Comparison of ENCODE assay signal across 12 cellular contexts in the genomic region with DNA sequence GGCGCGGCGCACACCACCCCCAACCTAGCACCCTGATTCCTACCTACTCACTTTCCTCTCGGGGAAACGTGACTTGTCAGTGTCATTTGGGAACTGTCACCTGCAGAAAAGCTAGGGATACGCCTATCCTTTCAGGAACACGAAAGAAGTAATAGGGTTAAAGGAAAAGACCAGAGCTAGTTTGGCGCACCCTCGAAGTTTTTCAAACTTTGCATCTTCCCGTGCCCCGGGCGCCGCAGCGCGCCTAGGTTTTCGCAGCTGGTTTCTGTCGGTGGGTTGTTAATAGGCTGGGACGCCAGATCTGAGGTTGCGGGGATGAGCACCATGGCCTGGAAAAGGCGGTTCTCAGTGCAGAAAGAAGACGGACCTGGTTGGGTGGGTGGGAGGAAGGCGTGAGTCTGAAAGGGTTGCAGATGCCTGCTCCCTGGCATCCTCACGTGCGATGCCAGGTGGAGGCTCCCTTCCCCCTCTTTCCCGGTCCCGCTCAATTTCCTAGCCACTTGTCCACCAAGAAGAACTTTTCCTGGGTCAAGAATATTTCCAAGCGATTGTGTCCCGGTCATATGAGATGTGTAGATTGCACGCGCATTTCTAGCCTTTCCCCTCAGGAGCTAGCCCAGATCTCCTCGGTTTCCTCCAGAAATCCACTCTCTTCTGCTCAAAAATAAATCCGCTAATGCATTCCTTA. TPM values are rescaled to one million over a fixed set of nuclear protein-coding genes. Genes with fewer than 3 reads are reported as not detected.
DNase-seq lines count a peak whose midpoint lies in the region; ATAC-seq and TF ChIP-seq lines count a peak whose summit lies in the region.
"Had no signal": no experiment of that assay in that cellular context is flagged by ENCODE, and none has a peak within 500 bp of the region (broad histone marks: within the 10 kb centered on the region; RNA-seq: fewer than 3 reads in every experiment).

No MANE protein-coding gene starts in this region.

- H3K4me3 ChIP-seq in esophagus squamous epithelium (peak overlapping the region; percentile 27 to 70 (median 53)), muscle layer of duodenum (ENCODE audit: low read depth in 1 of 2, low read length in 2 of 2) (peak overlapping the region; percentile 68 to 69), upper lobe of right lung (peak overlapping the region; percentile 54)
- H3K4me3 ChIP-seq: body of pancreas, GM12878 had no signal

- WGBS in esophagus squamous epithelium, 2 donors = 7 to 9% methylated on average over 12 to 23 of the region's 32 CpGs

- intact Hi-C loops in esophagus squamous epithelium (cut with DNase I) (no loop called here), upper lobe of right lung (cut with DNase I) (no loop called here)

- DNase-seq in DMS53 (lab: John Stamatoyannopoulos, UW) (peak; percentile 54), DMS53 treated with DMSO at 0.1 percent for 48 hours (lab: John Stamatoyannopoulos, UW; ENCODE audit: unreplicated experiment) (no peak), esophagus squamous epithelium (lab: John Stamatoyannopoulos, UW) (no peak), upper lobe of right lung (no peak), DMS 273 treated with DMSO at 0.1 percent for 48 hours (lab: John Stamatoyannopoulos, UW) (no peak), NCI-H1048 (lab: John Stamatoyannopoulos, UW) (no peak)

- no peak for TF ChIP-seq POLR2A in esophagus squamous epithelium (IDR thresholded peaks at IDR 0.05)
- TF ChIP-seq POLR2A in GM18505 (IDR thresholded peaks at IDR 0.05; ENCODE audit: borderline replicate concordance, extremely low read depth, insufficient read depth, insufficient read length) = no peak

- TF ChIP-seq CTCF in esophagus squamous epithelium (IDR thresholded peaks at IDR 0.05) = no peak
- no peak for TF ChIP-seq CTCF in upper lobe of right lung (IDR thresholded peaks at IDR 0.05)

- H3K4me1 ChIP-seq in esophagus squamous epithelium (peaks cover 0 to 9% (median 2%) of the 10 kb centered on the region in 3 donors), muscle layer of duodenum (ENCODE audit: control insufficient read depth in 1 of 2, insufficient read depth in 2 of 2, low read length in 2 of 2) (peaks cover 0 to 15% of the 10 kb centered on the region in 2 donors), upper lobe of right lung (no peaks in the 10 kb centered on the region)

- no peaks in the 10 kb centered on the region for H3K9me3 ChIP-seq in esophagus squamous epithelium
- no peaks in the 10 kb centered on the region for H3K9me3 ChIP-seq in muscle layer of duodenum (ENCODE audit: control insufficient read depth in 1 of 2, low read length in 2 of 2)
- H3K9me3 ChIP-seq in upper lobe of right lung = no peaks in the 10 kb centered on the region
- H3K9me3 ChIP-seq: body of pancreas had no signal

- ATAC-seq in upper lobe of right lung (no peak), GM18505 (IDR thresholded peaks at IDR 0.05; ENCODE audit: unreplicated experiment) (no peak)
- ATAC-seq: activated CD4-positive, CD25-positive, alpha-beta regulatory T cell treated with anti-CD3 and anti-CD28 coated beads, Interleukin-2, amount 50 U/mL, for 24 hours had no signal

- H3K27ac ChIP-seq in esophagus squamous epithelium (peak overlapping the region; percentile 42 to 92 (median 84)), muscle layer of duodenum (ENCODE audit: low read length) (no peak overlapping the region), upper lobe of right lung (peak overlapping the region; percentile 44)
- H3K27ac ChIP-seq: 22Rv1, body of pancreas had no signal

- peaks cover 0 to 52% (median 2%) of the 10 kb centered on the region in 4 donors for H3K27me3 ChIP-seq in esophagus squamous epithelium
- peaks cover 21% of the 10 kb centered on the region for H3K27me3 ChIP-seq in muscle layer of duodenum (ENCODE audit: low read depth, low read length)
- peaks cover 38% of the 10 kb centered on the region for H3K27me3 ChIP-seq in upper lobe of right lung

- H3K36me3 ChIP-seq in esophagus squamous epithelium (no peaks in the 10 kb centered on the region), muscle layer of duodenum (ENCODE audit: control insufficient read depth in 1 of 2, insufficient read depth in 2 of 2, low read length in 2 of 2) (no peaks in the 10 kb centered on the region), upper lobe of right lung (no peaks in the 10 kb centered on the region)

RNA-seq across cellular contexts. Expression of a gene that starts 0.6 kb away (rescaled TPM):
- 1 to 10 TPM in 3 of 4 donors, under 1 TPM in 1; 0.19 to 3.2 (median 2.0) TPM for total RNA-seq in esophagus squamous epithelium
- total RNA-seq in upper lobe of right lung = 21.9 TPM
- total RNA-seq: GM12878 had no signal
